In the genomic region with DNA sequence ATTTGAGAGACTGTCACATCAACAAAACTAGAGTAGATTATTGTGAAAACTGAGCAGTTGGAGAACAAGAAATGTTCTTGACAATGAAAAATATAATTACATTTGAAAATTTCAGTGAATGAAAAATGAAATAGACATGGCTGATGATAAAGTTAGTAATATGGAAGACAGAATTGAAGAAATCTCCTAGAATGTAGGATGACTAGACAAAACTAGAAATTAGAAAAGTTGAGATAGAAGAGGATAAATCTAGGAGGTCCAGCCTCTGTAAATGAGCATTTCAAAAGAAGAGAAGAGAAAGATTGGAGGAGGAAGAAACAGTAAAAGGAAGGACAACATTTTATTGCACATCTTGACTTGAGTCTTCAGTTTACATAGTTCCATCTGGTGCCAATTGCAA, we compare ENCODE assay signal across 2 cellular contexts.
TF ChIP-seq lines count a peak whose summit lies in the region.

No MANE protein-coding gene starts in this region.

TF ChIP-seq in SK-N-SH, 30 proteins besides CTCF, POLR2A, EP300 and RAD21 (continued from another document):
- TF ChIP-seq IRF3 (IDR thresholded peaks at IDR 0.05; ENCODE audit: low read depth, low read length) (no peak), EZH2phosphoT487 (IDR thresholded peaks at IDR 0.05; ENCODE audit: borderline replicate concordance, low read depth) (no peak), SIN3A (IDR thresholded peaks at IDR 0.05; ENCODE audit: borderline replicate concordance, low read depth, low read length) (no peak), RXRA (IDR thresholded peaks at IDR 0.05; ENCODE audit: borderline replicate concordance, low read depth) (no peak), RCOR1 (IDR thresholded peaks at IDR 0.05; ENCODE audit: low read length) (no peak), YY1 (IDR thresholded peaks at IDR 0.05; ENCODE audit: low read depth) (no peak), USF1 (IDR thresholded peaks at IDR 0.05; ENCODE audit: borderline replicate concordance, low read depth) (no peak), SMC3 (IDR thresholded peaks at IDR 0.05; ENCODE audit: low read depth, low read length) (no peak), GABPA (IDR thresholded peaks at IDR 0.05; ENCODE audit: low read depth) (no peak)
TF ChIP-seq in SK-N-SH: peak in this region for 0.

TF ChIP-seq in K562, 482 proteins besides CTCF, POLR2A, EP300 and RAD21 (continued from another document):
- TF ChIP-seq, protein P1, sequence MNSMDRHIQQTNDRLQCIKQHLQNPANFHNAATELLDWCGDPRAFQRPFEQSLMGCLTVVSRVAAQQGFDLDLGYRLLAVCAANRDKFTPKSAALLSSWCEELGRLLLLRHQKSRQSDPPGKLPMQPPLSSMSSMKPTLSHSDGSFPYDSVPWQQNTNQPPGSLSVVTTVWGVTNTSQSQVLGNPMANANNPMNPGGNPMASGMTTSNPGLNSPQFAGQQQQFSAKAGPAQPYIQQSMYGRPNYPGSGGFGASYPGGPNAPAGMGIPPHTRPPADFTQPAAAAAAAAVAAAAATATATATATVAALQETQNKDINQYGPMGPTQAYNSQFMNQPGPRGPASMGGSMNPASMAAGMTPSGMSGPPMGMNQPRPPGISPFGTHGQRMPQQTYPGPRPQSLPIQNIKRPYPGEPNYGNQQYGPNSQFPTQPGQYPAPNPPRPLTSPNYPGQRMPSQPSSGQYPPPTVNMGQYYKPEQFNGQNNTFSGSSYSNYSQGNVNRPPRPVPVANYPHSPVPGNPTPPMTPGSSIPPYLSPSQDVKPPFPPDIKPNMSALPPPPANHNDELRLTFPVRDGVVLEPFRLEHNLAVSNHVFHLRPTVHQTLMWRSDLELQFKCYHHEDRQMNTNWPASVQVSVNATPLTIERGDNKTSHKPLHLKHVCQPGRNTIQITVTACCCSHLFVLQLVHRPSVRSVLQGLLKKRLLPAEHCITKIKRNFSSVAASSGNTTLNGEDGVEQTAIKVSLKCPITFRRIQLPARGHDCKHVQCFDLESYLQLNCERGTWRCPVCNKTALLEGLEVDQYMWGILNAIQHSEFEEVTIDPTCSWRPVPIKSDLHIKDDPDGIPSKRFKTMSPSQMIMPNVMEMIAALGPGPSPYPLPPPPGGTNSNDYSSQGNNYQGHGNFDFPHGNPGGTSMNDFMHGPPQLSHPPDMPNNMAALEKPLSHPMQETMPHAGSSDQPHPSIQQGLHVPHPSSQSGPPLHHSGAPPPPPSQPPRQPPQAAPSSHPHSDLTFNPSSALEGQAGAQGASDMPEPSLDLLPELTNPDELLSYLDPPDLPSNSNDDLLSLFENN (IDR thresholded peaks at IDR 0.05; ENCODE audit: low read depth in 2 of 2, low read length in 2 of 2), result no peak
- TF ChIP-seq NFE2 (IDR thresholded peaks at IDR 0.05; ENCODE audit: low read depth) (peak; percentile 30; the same call in 1 of the 2 replicates), NFE2L1 (tag; IDR thresholded peaks at IDR 0.05; ENCODE audit: borderline replicate concordance, low read depth) (0 out of 2 replicates have a peak, but pooled peaks have one; percentile 17)
